ENCODE assay signal across 8 cellular contexts in genomic region chr10:13346912-13347234, GRCh38. TPM values are rescaled to one million over a fixed set of nuclear protein-coding genes. Genes with fewer than 3 reads are reported as not detected.
A peak's percentile ranks its signal among the peaks of the same experiment; 100 is the strongest.
DNase-seq lines count a peak whose midpoint lies in the region; ATAC-seq and TF ChIP-seq lines count a peak whose summit lies in the region.

No MANE protein-coding gene starts in this region.

- H3K9me3 ChIP-seq in GM23248 (ENCODE audit: low read depth): no peaks in the 10 kb centered on the region
- H3K9me3 ChIP-seq in sigmoid colon: no peaks in the 10 kb centered on the region

- H3K27me3 ChIP-seq in GM23248 (replicated peaks; ENCODE audit: insufficient read depth) (peaks cover 5% of the 10 kb centered on the region; the same call in 1 of the 2 replicates), sigmoid colon (peaks cover 0 to 3% (median 0%) of the 10 kb centered on the region in 3 donors)

- intact Hi-C loops in sigmoid colon (cut with DNase I): loop anchor here (2.0 to 5.0 kb wide), 3 partner anchors 46 to 1530 kb away; partner anchors contain the start of genes PHYH, SUV39H2 and UPF2

- H3K36me3 ChIP-seq in GM23248 (ENCODE audit: low read depth) (no peaks in the 10 kb centered on the region), sigmoid colon (no peaks in the 10 kb centered on the region)

- H3K27ac ChIP-seq in GM23248: peak overlapping the region; percentile 77
- peak overlapping the region; percentile 95 to 97 (median 96) for H3K27ac ChIP-seq in sigmoid colon

- ATAC-seq in T-cell (replicated peaks in 1 of 4) (no peak), GM18498 (IDR thresholded peaks at IDR 0.05; ENCODE audit: unreplicated experiment) (no peak), HG02870 (IDR thresholded peaks at IDR 0.05; ENCODE audit: unreplicated experiment) (no peak)

- no peak for TF ChIP-seq POLR2A in sigmoid colon (IDR thresholded peaks at IDR 0.05)

- no peak for DNase-seq in GM23248
- DNase-seq in T-cell: no peak
- no peak for DNase-seq in foreskin fibroblast
- DNase-seq in sigmoid colon: no peak
- no peak for DNase-seq in NCI-H82 (lab: John Stamatoyannopoulos, UW)
- no peak for DNase-seq in HEK293T (ENCODE audit: extremely low spot score)

- TF ChIP-seq CTCF in foreskin fibroblast (IDR thresholded peaks at IDR 0.05; ENCODE audit: low read depth, low read length): no peak
- no peak for TF ChIP-seq CTCF in sigmoid colon (IDR thresholded peaks at IDR 0.05)

- CTCF ChIA-PET in T-cell (lab: Charles Lee) (no interaction called here), HEK293T (lab: Yijun Ruan, JAX) (no interaction called here)

- peaks cover 6% of the 10 kb centered on the region for H3K36me3 Mint-ChIP-seq in T-cell

- in situ Hi-C loops in GM23248 (cut with MboI): no loop called here

- H3K4me1 Mint-ChIP-seq in T-cell: peaks cover 46 to 62% (median 57%) of the 10 kb centered on the region in 3 donors

- H3K27me3 Mint-ChIP-seq in T-cell: no peaks in the 10 kb centered on the region

- TF ChIP-seq EP300 in sigmoid colon (IDR thresholded peaks at IDR 0.05): no peak

- peak overlapping the region; percentile 97 for H3K9ac ChIP-seq in GM23248

- H4K20me1 ChIP-seq in GM23248 (ENCODE audit: insufficient read depth): no peaks in the 10 kb centered on the region

- peak overlapping the region; percentile 61 for H2AFZ ChIP-seq in GM23248

- POLR2A ChIA-PET in T-cell (lab: Charles Lee) (no interaction called here), HEK293T (lab: Yijun Ruan, JAX) (no interaction called here)

- no peaks in the 10 kb centered on the region for H3K9me3 Mint-ChIP-seq in T-cell

- peak overlapping the region; percentile 84 to 88 for H3K27ac Mint-ChIP-seq in T-cell

- H3K4me3 ChIP-seq in GM23248 (peak overlapping the region; percentile 88), foreskin fibroblast (ENCODE audit: low read depth in 1 of 2, low read length in 2 of 2) (peak overlapping the region; percentile 73 to 81), sigmoid colon (peak overlapping the region; percentile 69 to 91 (median 87))

- H3K79me2 ChIP-seq in GM23248 (ENCODE audit: insufficient read depth): peaks cover 51% of the 10 kb centered on the region

- WGBS in GM23248 (ENCODE audit: low coverage in 1 of 2, low lambda C conversion rate in 2 of 2, missing lambda C conversion rate in 2 of 2), 2 experiments: 1 to 4% methylated on average over 10 to 11 of the region's 11 CpGs
- WGBS in sigmoid colon, 2 donors: 0% methylated on average over 11 of the region's 11 CpGs

- H3K4me3 Mint-ChIP-seq in T-cell: peak overlapping the region; percentile 74 to 82 (median 79)

- H3K4me2 ChIP-seq in GM23248 (ENCODE audit: unreplicated experiment): peak overlapping the region; percentile 87

- 0 out of 2 replicates have a peak, but pooled peaks cover 2% of the 10 kb centered on the region for H3K4me1 ChIP-seq in GM23248 (ENCODE audit: insufficient read depth)
- H3K4me1 ChIP-seq in sigmoid colon: peaks cover 0 to 32% (median 28%) of the 10 kb centered on the region in 4 donors

- no peaks in the 10 kb centered on the region for H3K9me2 ChIP-seq in GM23248 (ENCODE audit: insufficient read depth)

- H3F3A ChIP-seq in GM23248 (ENCODE audit: insufficient read depth): peaks cover 21% of the 10 kb centered on the region

TF ChIP-seq in HEK293T, 16 proteins besides CTCF, POLR2A, EP300 and RAD21:
- TF ChIP-seq LEF1 (IDR thresholded peaks at IDR 0.05; ENCODE audit: borderline replicate concordance) (no peak), NFRKB (IDR thresholded peaks at IDR 0.05) (no peak), ARNT (IDR thresholded peaks at IDR 0.05) (no peak), FOXA1 (IDR thresholded peaks at IDR 0.05) (no peak), FOXK2 (IDR thresholded peaks at IDR 0.05) (no peak), HDGF (IDR thresholded peaks at IDR 0.05; ENCODE audit: borderline replicate concordance) (no peak)

RNA-seq across cellular contexts. Expression of gene SEPHS1, which starts 1.2 kb away (rescaled TPM):
- total RNA-seq in GM23248 (2014; rRNA removed; shearing (Covaris generic)): 34.0 and 35.0 TPM in 2 replicates
- polyA plus RNA-seq in GM23248 (2016; fragmentation: Nextera tagmentation; extraction: Ambion mirVana): 16.2 and 16.6 TPM in 2 replicates
- 10 to 100 TPM; 24.0 to 34.6 (median 29.2) TPM for total RNA-seq in T-cell
- 10 to 100 TPM; 31.4 to 41.0 (median 37.6) TPM for total RNA-seq in sigmoid colon
- polyA plus RNA-seq in sigmoid colon: 10 to 100 TPM; 25.9 to 33.5 (median 32.4) TPM

RNA-seq across cellular contexts. Expression of gene PHYH, which starts 47.0 kb away (rescaled TPM):
- 13.4 and 19.1 TPM in 2 replicates for total RNA-seq in GM23248 (2014; rRNA removed; shearing (Covaris generic))
- 29.7 and 30.8 TPM in 2 replicates for polyA plus RNA-seq in GM23248 (2016; fragmentation: Nextera tagmentation; extraction: Ambion mirVana)
- 10 to 100 TPM in 2 of 5 donors, 1 to 10 TPM in 3; 9.3 to 10.9 (median 9.8) TPM for total RNA-seq in T-cell
- 10 to 100 TPM; 39.9 to 48.1 (median 41.6) TPM for total RNA-seq in sigmoid colon
- polyA plus RNA-seq in sigmoid colon: 100 to 1,000 TPM in 1 of 3 donors, 10 to 100 TPM in 2; 23.3 to 193 (median 87.7) TPM
